In genomic region chr2:238586931-238587775, GRCh38 we compare ENCODE assay signal across 16 cellular contexts.
"Had no signal": no experiment of that assay in that cellular context is flagged by ENCODE, and none has a peak within 500 bp of the region (broad histone marks: within the 10 kb centered on the region; RNA-seq: fewer than 3 reads in every experiment).

No MANE protein-coding gene starts in this region.

- H3K4me3 ChIP-seq: esophagus squamous epithelium, pancreas, tibial artery, uterus had no signal

- H3K9me3 Mint-ChIP-seq: activated CD4-positive, alpha-beta T cell treated with anti-CD3 and anti-CD28 coated beads, Interleukin-2, amount 10 ng/mL, durations not matched to agents 24 days and 14 days; activated CD8-positive, alpha-beta T cell treated with anti-CD3 and anti-CD28 coated beads for 36 hours; activated naive CD4-positive, alpha-beta T cell treated with anti-CD3 and anti-CD28 coated beads, Interleukin-2, amount 10 ng/mL, durations not matched to agents 7 days and 5 days; activated naive CD8-positive, alpha-beta T cell treated with anti-CD3 and anti-CD28 coated beads, Interleukin-2, amount 50 U/mL, for 24 hours had no signal

- DNase-seq: activated B cell treated with CpG ODN at 0.5 μM for 24 hours; activated CD4-positive, alpha-beta T cell treated with anti-CD3 and anti-CD28 coated beads, Interleukin-2, amount 10 ng/mL, durations not matched to agents 24 days and 14 days; activated CD8-positive, alpha-beta T cell treated with anti-CD3 and anti-CD28 coated beads for 36 hours; activated naive CD4-positive, alpha-beta T cell treated with anti-CD3 and anti-CD28 coated beads, Interleukin-2, amount 10 ng/mL, durations not matched to agents 7 days and 5 days; activated naive CD8-positive, alpha-beta T cell treated with anti-CD3 and anti-CD28 coated beads, Interleukin-2, amount 50 U/mL, for 24 hours; activated T-cell treated with anti-CD3 and anti-CD28 coated beads, Interleukin-2, amount 50 U/mL, for 4 hours; cortex of kidney; effector CD4-positive, alpha-beta T cell; esophagus squamous epithelium; naive B cell; pancreas; stimulated activated CD4-positive, alpha-beta T cell treated with anti-CD3 and anti-CD28 coated beads, Interleukin-12 subunit alpha, Interleukin-12 subunit beta, amount 100 ng/mL, for 4 hours; stimulated activated CD4-positive, alpha-beta T cell treated with anti-CD3 and anti-CD28 coated beads, Interleukin-1b, Interleukin-23, amount 100 ng/mL, for 48 hours; stimulated activated naive CD4-positive, alpha-beta T cell treated with Interleukin-2 at 50 U/mL for 16 hours; uterus had no signal

- H3K36me3 Mint-ChIP-seq: activated naive CD4-positive, alpha-beta T cell treated with anti-CD3 and anti-CD28 coated beads, Interleukin-2, amount 10 ng/mL, durations not matched to agents 7 days and 5 days; naive B cell had no signal

- H3K9me3 ChIP-seq: esophagus squamous epithelium, pancreas, tibial artery, uterus had no signal

- H3K4me1 ChIP-seq: esophagus squamous epithelium, pancreas, tibial artery, uterus had no signal

- H3K4me3 Mint-ChIP-seq: activated B cell treated with CpG ODN at 0.5 μM for 24 hours; activated CD4-positive, alpha-beta T cell treated with anti-CD3 and anti-CD28 coated beads, Interleukin-2, amount 10 ng/mL, durations not matched to agents 24 days and 14 days; activated CD8-positive, alpha-beta T cell treated with anti-CD3 and anti-CD28 coated beads for 36 hours; activated naive CD4-positive, alpha-beta T cell treated with anti-CD3 and anti-CD28 coated beads, Interleukin-2, amount 10 ng/mL, durations not matched to agents 7 days and 5 days; activated naive CD8-positive, alpha-beta T cell treated with anti-CD3 and anti-CD28 coated beads, Interleukin-2, amount 50 U/mL, for 24 hours; activated T-cell treated with anti-CD3 and anti-CD28 coated beads, Interleukin-2, amount 50 U/mL, for 4 hours; naive B cell had no signal

- H3K36me3 ChIP-seq: esophagus squamous epithelium, pancreas, tibial artery, uterus had no signal

- H3K27ac ChIP-seq: esophagus squamous epithelium, pancreas, tibial artery, uterus had no signal

- H3K4me1 Mint-ChIP-seq: activated B cell treated with CpG ODN at 0.5 μM for 24 hours; activated CD4-positive, alpha-beta T cell treated with anti-CD3 and anti-CD28 coated beads, Interleukin-2, amount 10 ng/mL, durations not matched to agents 24 days and 14 days; activated naive CD4-positive, alpha-beta T cell treated with anti-CD3 and anti-CD28 coated beads, Interleukin-2, amount 10 ng/mL, durations not matched to agents 7 days and 5 days; activated naive CD8-positive, alpha-beta T cell treated with anti-CD3 and anti-CD28 coated beads, Interleukin-2, amount 50 U/mL, for 24 hours; naive B cell had no signal

- H3K27me3 ChIP-seq: esophagus squamous epithelium, pancreas, tibial artery, uterus had no signal

- ATAC-seq: activated CD8-positive, alpha-beta T cell treated with anti-CD3 and anti-CD28 coated beads for 36 hours; activated naive CD8-positive, alpha-beta T cell treated with anti-CD3 and anti-CD28 coated beads, Interleukin-2, amount 50 U/mL, for 24 hours; activated T-cell treated with anti-CD3 and anti-CD28 coated beads, Interleukin-2, amount 50 U/mL, for 4 hours; pancreas had no signal

- H3K27ac Mint-ChIP-seq: activated B cell treated with CpG ODN at 0.5 μM for 24 hours; activated CD4-positive, alpha-beta T cell treated with anti-CD3 and anti-CD28 coated beads, Interleukin-2, amount 10 ng/mL, durations not matched to agents 24 days and 14 days; activated CD8-positive, alpha-beta T cell treated with anti-CD3 and anti-CD28 coated beads for 36 hours; activated naive CD4-positive, alpha-beta T cell treated with anti-CD3 and anti-CD28 coated beads, Interleukin-2, amount 10 ng/mL, durations not matched to agents 7 days and 5 days; activated naive CD8-positive, alpha-beta T cell treated with anti-CD3 and anti-CD28 coated beads, Interleukin-2, amount 50 U/mL, for 24 hours; naive B cell had no signal

- H3K27me3 Mint-ChIP-seq: activated B cell treated with CpG ODN at 0.5 μM for 24 hours; activated CD8-positive, alpha-beta T cell treated with anti-CD3 and anti-CD28 coated beads for 36 hours; naive B cell had no signal
